ENCODE assay signal across 8 cellular contexts in the genomic region with DNA sequence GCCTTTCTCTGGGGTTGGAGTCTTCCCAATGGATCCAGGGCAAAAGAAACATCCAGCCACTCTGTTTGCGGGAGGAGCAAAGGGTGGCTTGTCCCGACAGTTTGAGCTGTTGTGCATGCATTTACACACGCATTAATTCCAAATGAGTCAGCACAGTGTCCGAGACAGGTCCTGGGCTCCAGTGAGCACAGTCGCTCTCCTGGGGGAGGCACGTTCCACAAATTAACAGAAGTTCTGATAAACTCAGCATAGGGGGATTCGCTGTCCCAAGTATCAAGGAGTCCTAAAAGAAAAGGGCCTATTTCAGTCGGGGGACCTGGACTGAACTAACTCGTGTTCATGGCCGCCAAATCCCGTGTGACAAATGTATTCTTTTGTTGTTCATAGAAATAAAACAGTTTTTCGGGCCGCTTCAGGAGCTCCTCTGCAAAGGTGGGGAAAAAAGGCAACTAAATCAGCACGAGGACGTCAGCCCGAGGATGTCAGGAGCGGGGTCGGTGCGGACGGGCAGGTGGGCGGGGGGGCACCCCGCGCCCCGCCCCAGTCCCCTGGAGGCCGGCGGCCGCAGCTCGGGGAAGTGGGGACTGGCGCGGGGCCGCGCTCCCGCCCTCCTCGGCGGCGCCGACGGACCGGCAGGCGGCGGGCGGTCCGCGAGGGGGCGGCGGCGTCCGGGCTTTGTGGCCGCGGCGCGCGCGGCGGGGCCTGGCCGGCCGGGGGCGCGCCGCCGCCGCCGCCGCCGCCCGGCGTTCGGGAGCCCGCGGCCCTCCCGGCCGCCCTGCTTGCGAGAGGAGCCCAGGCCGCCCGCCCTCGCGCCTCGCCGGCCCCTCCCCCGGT. TPM values are rescaled to one million over a fixed set of nuclear protein-coding genes. Genes with fewer than 3 reads are reported as not detected.
DNase-seq lines count a peak whose midpoint lies in the region; ATAC-seq and TF ChIP-seq lines count a peak whose summit lies in the region.

A gene with protein sequence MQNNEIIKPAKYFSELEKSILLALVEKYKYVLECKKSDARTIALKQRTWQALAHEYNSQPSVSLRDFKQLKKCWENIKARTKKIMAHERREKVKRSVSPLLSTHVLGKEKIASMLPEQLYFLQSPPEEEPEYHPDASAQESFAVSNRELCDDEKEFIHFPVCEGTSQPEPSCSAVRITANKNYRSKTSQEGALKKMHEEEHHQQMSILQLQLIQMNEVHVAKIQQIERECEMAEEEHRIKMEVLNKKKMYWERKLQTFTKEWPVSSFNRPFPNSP (plus strand): TSS at position 612 of the 834 bp plus-strand sequence. CDS start 14,796 bp downstream, outside the sequence.

- peak within 1 kb of the TSS; percentile 74 for H2AFZ ChIP-seq in GM23248

- 1% methylated on average over 13 to 28 of the region's 80 CpGs for WGBS in GM23248 (ENCODE audit: low coverage in 1 of 2, low lambda C conversion rate in 2 of 2, missing lambda C conversion rate in 2 of 2), 2 experiments
- WGBS in psoas muscle, 3 donors: 0 to 2% (median 1%) methylated on average over 20 to 78 of the region's 80 CpGs

- peak; percentile 48 for DNase-seq in GDM1 (lab: John Stamatoyannopoulos, UW)
- peak; percentile 88 for DNase-seq in GM23248
- DNase-seq in T follicular helper cell (ENCODE audit: low read depth): peak; percentile 31
- peak in 35 of 58 donors; percentile 15 to 69 (median 48) for DNase-seq in anterior cingulate cortex (lab: John Stamatoyannopoulos, UW)
- DNase-seq in right atrium auricular region (ENCODE audit: low spot score): peak; percentile 63
- peak; percentile 69 to 81 for DNase-seq in psoas muscle
- no peak for DNase-seq in OCI-M2 (lab: John Stamatoyannopoulos, UW; ENCODE audit: unreplicated experiment)

- H3K36me3 ChIP-seq in GM23248 (ENCODE audit: low read depth) (no peaks in the 10 kb centered on the region), KOPT-K1 (ENCODE audit: insufficient read depth, low read length) (no peaks in the 10 kb centered on the region), right atrium auricular region (no peaks in the 10 kb centered on the region), psoas muscle (ENCODE audit: insufficient read depth in 1 of 2, low read depth in 1 of 2) (no peaks in the 10 kb centered on the region)

- H3K4me1 ChIP-seq in GM23248 (ENCODE audit: insufficient read depth): peaks cover 38% of the 10 kb centered on the region
- peaks cover 0 to 32% of the 10 kb centered on the region in 2 donors for H3K4me1 ChIP-seq in right atrium auricular region
- peaks cover 35% of the 10 kb centered on the region for H3K4me1 ChIP-seq in psoas muscle

- H3K27me3 ChIP-seq in GM23248 (replicated peaks; ENCODE audit: insufficient read depth) (no peaks in the 10 kb centered on the region), right atrium auricular region (no peaks in the 10 kb centered on the region), psoas muscle (ENCODE audit: insufficient read depth in 3 of 3, low read length in 2 of 3) (no peaks in the 10 kb centered on the region)

- H3K4me3 ChIP-seq in GM23248 (peak within 1 kb of the TSS; percentile 90), right atrium auricular region (peak within 1 kb of the TSS; percentile 76 to 88), psoas muscle (peak within 1 kb of the TSS; percentile 92)

- peak within 1 kb of the TSS; percentile 95 for H3K27ac ChIP-seq in GM23248
- H3K27ac ChIP-seq in KOPT-K1 (ENCODE audit: low read depth, low read length, poor library complexity, severe bottlenecking): peak within 1 kb of the TSS; percentile 56
- peak within 1 kb of the TSS; percentile 87 to 93 for H3K27ac ChIP-seq in right atrium auricular region
- peak within 1 kb of the TSS; percentile 91 for H3K27ac ChIP-seq in psoas muscle

- H4K20me1 ChIP-seq in GM23248 (ENCODE audit: insufficient read depth): no peaks in the 10 kb centered on the region

- H3K9me3 ChIP-seq in GM23248 (ENCODE audit: low read depth) (no peaks in the 10 kb centered on the region), KOPT-K1 (ENCODE audit: insufficient read depth, low read length, poor library complexity, severe bottlenecking) (no peaks in the 10 kb centered on the region), right atrium auricular region (no peaks in the 10 kb centered on the region), psoas muscle (no peaks in the 10 kb centered on the region)

- peak; percentile 77 to 90 (median 84) for ATAC-seq in psoas muscle

- in situ Hi-C loops in GM23248 (cut with MboI): no loop called here

- H3K9ac ChIP-seq in GM23248: peak within 1 kb of the TSS; percentile 98

- peaks cover 38% of the 10 kb centered on the region for H3K79me2 ChIP-seq in GM23248 (ENCODE audit: insufficient read depth)

- no peak for TF ChIP-seq CTCF in right atrium auricular region (IDR thresholded peaks at IDR 0.05)
- peak; percentile 32 for TF ChIP-seq CTCF in psoas muscle (IDR thresholded peaks at IDR 0.05)

- no peaks in the 10 kb centered on the region for H3K9me2 ChIP-seq in GM23248 (ENCODE audit: insufficient read depth)

- peak within 1 kb of the TSS; percentile 99 for H3K4me2 ChIP-seq in GM23248 (ENCODE audit: unreplicated experiment)

- intact Hi-C loops in psoas muscle (cut with DNase I): loop anchor here in 1 of 2 donors (5.0 kb wide), 3 partner anchors 46 to 171 kb away; partner anchors contain the start of genes TEX10 and TMEFF1

- H3F3A ChIP-seq in GM23248 (ENCODE audit: insufficient read depth): peaks cover 43% of the 10 kb centered on the region

RNA-seq across cellular contexts. Expression of the gene that starts here (rescaled TPM):
- 48.6 and 59.3 TPM in 2 replicates for total RNA-seq in GM23248 (2014; rRNA removed; shearing (Covaris generic))
- polyA plus RNA-seq in GM23248 (2016; fragmentation: Nextera tagmentation; extraction: Ambion mirVana) (27.6 and 27.8 TPM in 2 replicates), psoas muscle (10 to 100 TPM; 17.4 to 25.6 (median 25.2) TPM)
- total RNA-seq in right atrium auricular region (10 to 100 TPM; 20.9 to 29.3 TPM), psoas muscle (10 to 100 TPM; 15.2 to 59.4 (median 32.6) TPM)
